Comparison of ENCODE assay signal across 12 cellular contexts in genomic region chr11:96194571-96194970, GRCh38.
A peak's percentile ranks its signal among the peaks of the same experiment; 100 is the strongest.
DNase-seq lines count a peak whose midpoint lies in the region; ATAC-seq and TF ChIP-seq lines count a peak whose summit lies in the region.
"Had no signal": no experiment of that assay in that cellular context is flagged by ENCODE, and none has a peak within 500 bp of the region (broad histone marks: within the 10 kb centered on the region; RNA-seq: fewer than 3 reads in every experiment).

No MANE protein-coding gene starts in this region.

- no peak overlapping the region for H3K27ac ChIP-seq in iPS-20b (ENCODE audit: low read length)
- H3K27ac ChIP-seq: lower lobe of right lung had no signal

- TF ChIP-seq CTCF in natural killer cell (IDR thresholded peaks at IDR 0.05), result no peak
- TF ChIP-seq CTCF in type B pancreatic cell (conservative IDR thresholded peaks at IDR 0.05), result no peak
- TF ChIP-seq CTCF in BE2C (IDR thresholded peaks at IDR 0.05; ENCODE audit: low read depth, low read length), result no peak

- peak overlapping the region; percentile 18; the same call in 1 of the 2 replicates for H3K9ac ChIP-seq in iPS-20b (ENCODE audit: low read depth, low read length)

- ATAC-seq in natural killer cell treated with Interleukin-12 subunit alpha and Interleukin-12 subunit beta and Interleukin-15 and Interleukin-18, amount 100 ng/mL, for 72 hours, result no peak
- ATAC-seq in natural killer cell, result no peak
- peak; percentile 32 for ATAC-seq in activated CD8-positive, alpha-beta T cell treated with anti-CD3 and anti-CD28 coated beads, Interleukin-2, amount 10 ng/mL, durations not matched to agents 7 days and 5 days
- ATAC-seq in HG03097 (IDR thresholded peaks at IDR 0.05; ENCODE audit: low FRiP score, unreplicated experiment), result no peak
- ATAC-seq in HG02763 (IDR thresholded peaks at IDR 0.05; ENCODE audit: unreplicated experiment), result no peak
- ATAC-seq: lower lobe of right lung had no signal

- H3K36me3 ChIP-seq in iPS-20b (ENCODE audit: insufficient read depth, low read depth, low read length) (no peaks in the 10 kb centered on the region), BE2C (no peaks in the 10 kb centered on the region)
- H3K36me3 ChIP-seq: lower lobe of right lung had no signal

- H3K4me1 ChIP-seq in iPS-20b (ENCODE audit: insufficient read depth, low read length) (peaks cover 49% of the 10 kb centered on the region), BE2C (peaks cover 8% of the 10 kb centered on the region)

- H3K27me3 ChIP-seq in iPS-20b (ENCODE audit: insufficient read depth, low read length) (no peaks in the 10 kb centered on the region), BE2C (no peaks in the 10 kb centered on the region)

- no peak for DNase-seq in natural killer cell treated with Interleukin-12 subunit alpha and Interleukin-12 subunit beta and Interleukin-15 and Interleukin-18, amount 100 ng/mL, for 72 hours (ENCODE audit: low spot score)
- DNase-seq in natural killer cell, result no peak
- no peak for DNase-seq in activated CD8-positive, alpha-beta T cell treated with anti-CD3 and anti-CD28 coated beads, Interleukin-2, amount 10 ng/mL, durations not matched to agents 7 days and 5 days
- DNase-seq in type B pancreatic cell (ENCODE audit: extremely low spot score, unreplicated experiment), result no peak
- DNase-seq in BE2C, result no peak
- DNase-seq: GF-D8; lower lobe of right lung; OCI-M1; stimulated activated CD4-positive, alpha-beta T cell treated with anti-CD3 and anti-CD28 coated beads, Interleukin-1b, Interleukin-23, amount 100 ng/mL, for 48 hours had no signal

- no peak overlapping the region for H3K4me3 Mint-ChIP-seq in natural killer cell treated with Interleukin-12 subunit alpha and Interleukin-12 subunit beta and Interleukin-15 and Interleukin-18, amount 100 ng/mL, for 72 hours
- H3K4me3 Mint-ChIP-seq in natural killer cell (no peak overlapping the region), type B pancreatic cell (no peak overlapping the region)
- H3K4me3 Mint-ChIP-seq in activated CD8-positive, alpha-beta T cell treated with anti-CD3 and anti-CD28 coated beads, Interleukin-2, amount 10 ng/mL, durations not matched to agents 7 days and 5 days, result peak overlapping the region; percentile 55

- H3K4me1 Mint-ChIP-seq in natural killer cell treated with Interleukin-12 subunit alpha and Interleukin-12 subunit beta and Interleukin-15 and Interleukin-18, amount 100 ng/mL, for 72 hours (ENCODE audit: low read depth in 2 of 2), result peaks cover 42 to 55% of the 10 kb centered on the region in 2 donors
- H3K4me1 Mint-ChIP-seq in natural killer cell, result peaks cover 29 to 31% of the 10 kb centered on the region in 2 donors
- H3K4me1 Mint-ChIP-seq in activated CD8-positive, alpha-beta T cell treated with anti-CD3 and anti-CD28 coated beads, Interleukin-2, amount 10 ng/mL, durations not matched to agents 7 days and 5 days (ENCODE audit: low read depth), result peaks cover 55% of the 10 kb centered on the region
- H3K4me1 Mint-ChIP-seq in type B pancreatic cell (ENCODE audit: unreplicated experiment), result peaks cover 45% of the 10 kb centered on the region

- H3K9me3 ChIP-seq in iPS-20b (ENCODE audit: insufficient read depth, low read depth, low read length) (no peaks in the 10 kb centered on the region), BE2C (no peaks in the 10 kb centered on the region)
- H3K9me3 ChIP-seq: lower lobe of right lung had no signal

- peak overlapping the region; percentile 14 to 44 for H3K27ac Mint-ChIP-seq in natural killer cell treated with Interleukin-12 subunit alpha and Interleukin-12 subunit beta and Interleukin-15 and Interleukin-18, amount 100 ng/mL, for 72 hours
- H3K27ac Mint-ChIP-seq in natural killer cell (peak overlapping the region in 1 of 2 donors; percentile 15), type B pancreatic cell (peak overlapping the region; percentile 8)
- peak overlapping the region; percentile 78 for H3K27ac Mint-ChIP-seq in activated CD8-positive, alpha-beta T cell treated with anti-CD3 and anti-CD28 coated beads, Interleukin-2, amount 10 ng/mL, durations not matched to agents 7 days and 5 days

- H3K27me3 Mint-ChIP-seq in natural killer cell treated with Interleukin-12 subunit alpha and Interleukin-12 subunit beta and Interleukin-15 and Interleukin-18, amount 100 ng/mL, for 72 hours, result no peaks in the 10 kb centered on the region
- H3K27me3 Mint-ChIP-seq in natural killer cell (ENCODE audit: low read depth in 2 of 2) (no peaks in the 10 kb centered on the region), type B pancreatic cell (no peaks in the 10 kb centered on the region)
- no peaks in the 10 kb centered on the region for H3K27me3 Mint-ChIP-seq in activated CD8-positive, alpha-beta T cell treated with anti-CD3 and anti-CD28 coated beads, Interleukin-2, amount 10 ng/mL, durations not matched to agents 7 days and 5 days (ENCODE audit: low read depth)

- peaks cover 10% of the 10 kb centered on the region for H3K36me3 Mint-ChIP-seq in natural killer cell treated with Interleukin-12 subunit alpha and Interleukin-12 subunit beta and Interleukin-15 and Interleukin-18, amount 100 ng/mL, for 72 hours
- no peaks in the 10 kb centered on the region for H3K36me3 Mint-ChIP-seq in natural killer cell
- H3K36me3 Mint-ChIP-seq in activated CD8-positive, alpha-beta T cell treated with anti-CD3 and anti-CD28 coated beads, Interleukin-2, amount 10 ng/mL, durations not matched to agents 7 days and 5 days (ENCODE audit: low read depth), result peaks cover 45% of the 10 kb centered on the region
- peaks cover 18% of the 10 kb centered on the region for H3K36me3 Mint-ChIP-seq in type B pancreatic cell

- intact Hi-C loops in natural killer cell (cut with micrococcal nuclease), result no loop called here

- CTCF ChIA-PET in activated CD8-positive, alpha-beta T cell treated with anti-CD3 and anti-CD28 coated beads, Interleukin-2, amount 10 ng/mL, durations not matched to agents 7 days and 5 days (lab: Charles Lee), result interaction anchor here (1.0 to 2.5 kb wide), 9 partner anchors 9 to 200 kb away, joined by 3 to 16 read pairs (median 5); partner anchors contain the start of gene MAML2

- POLR2A ChIA-PET in activated CD8-positive, alpha-beta T cell treated with anti-CD3 and anti-CD28 coated beads, Interleukin-2, amount 10 ng/mL, durations not matched to agents 7 days and 5 days (lab: Charles Lee), result interaction anchor here (0.8 to 1.0 kb wide), 3 partner anchors 13 to 148 kb away, joined by 3 to 4 read pairs (median 3); no protein-coding TSS in a partner anchor

- peaks cover 3% of the 10 kb centered on the region for H3K9me3 Mint-ChIP-seq in natural killer cell treated with Interleukin-12 subunit alpha and Interleukin-12 subunit beta and Interleukin-15 and Interleukin-18, amount 100 ng/mL, for 72 hours
- H3K9me3 Mint-ChIP-seq in natural killer cell, result no peaks in the 10 kb centered on the region
- peaks cover 8% of the 10 kb centered on the region for H3K9me3 Mint-ChIP-seq in activated CD8-positive, alpha-beta T cell treated with anti-CD3 and anti-CD28 coated beads, Interleukin-2, amount 10 ng/mL, durations not matched to agents 7 days and 5 days (ENCODE audit: insufficient read depth)
- peaks cover 5% of the 10 kb centered on the region for H3K9me3 Mint-ChIP-seq in type B pancreatic cell

- no peak overlapping the region for H3K4me3 ChIP-seq in iPS-20b (ENCODE audit: low read length)
- H3K4me3 ChIP-seq in BE2C (ENCODE audit: low read depth, low read length), result no peak overlapping the region
- H3K4me3 ChIP-seq: lower lobe of right lung had no signal
